30 cellular contexts compared by ENCODE assay signal in the genomic region with DNA sequence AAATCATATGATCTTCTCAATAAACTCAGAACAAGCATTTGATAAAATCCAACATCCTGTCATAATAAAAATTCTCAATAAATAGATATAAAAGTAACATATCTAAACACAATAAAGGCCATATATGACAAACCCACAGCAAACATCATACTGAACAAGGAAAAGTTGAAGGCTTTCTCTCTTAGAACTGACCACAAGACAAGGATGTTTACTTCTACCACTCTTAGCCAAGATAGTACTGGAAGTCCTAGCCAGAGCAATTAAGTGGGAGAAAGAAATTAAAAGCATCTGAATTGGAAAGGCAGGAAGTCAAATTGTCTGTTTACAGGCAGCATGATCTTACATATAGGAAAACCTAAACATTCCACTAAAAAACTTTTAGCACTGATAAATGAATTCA.
"Had no signal": no experiment of that assay in that cellular context is flagged by ENCODE, and none has a peak within 500 bp of the region (broad histone marks: within the 10 kb centered on the region; RNA-seq: fewer than 3 reads in every experiment).

No MANE protein-coding gene starts in this region.

- H3K4me3 ChIP-seq: adrenal gland, body of pancreas, breast epithelium had no signal

- H3K27ac ChIP-seq: adrenal gland, body of pancreas, brain microvascular endothelial cell, breast epithelium had no signal

- DNase-seq: activated B cell treated with CpG ODN at 0.5 μM for 24 hours; activated CD4-positive, alpha-beta memory T cell treated with anti-CD3 and anti-CD28 coated beads for 36 hours; activated CD4-positive, alpha-beta T cell treated with anti-CD3 and anti-CD28 coated beads for 4 hours; activated CD4-positive, alpha-beta T cell treated with anti-CD3 and anti-CD28 coated beads, Interleukin-2, amount 10 ng/mL, durations not matched to agents 24 days and 14 days; activated CD4-positive, alpha-beta T cell treated with anti-CD3 and anti-CD28 coated beads, Interleukin-2, amount 50 U/mL, for 1 hour; activated CD4-positive, alpha-beta T cell treated with anti-CD3 and anti-CD28 coated beads, Interleukin-2, amount 50 U/mL, for 4 hours; activated CD4-positive, CD25-positive, alpha-beta regulatory T cell treated with anti-CD3 and anti-CD28 coated beads, Interleukin-2, amount 50 U/mL, for 72 hours; activated CD8-positive, alpha-beta memory T cell treated with anti-CD3 and anti-CD28 coated beads, Interleukin-2, amount 50 U/mL, for 4 hours; activated CD8-positive, alpha-beta T cell treated with anti-CD3 and anti-CD28 coated beads for 36 hours; activated effector memory CD4-positive, alpha-beta T cell treated with anti-CD3 and anti-CD28 coated beads, Interleukin-2, amount 50 U/mL, for 16 hours; activated gamma-delta T cell treated with Interleukin-2 at 50 U/mL for 16 hours; activated naive CD4-positive, alpha-beta T cell; activated naive CD4-positive, alpha-beta T cell treated with anti-CD3 and anti-CD28 coated beads for 36 hours; activated naive CD4-positive, alpha-beta T cell treated with anti-CD3 and anti-CD28 coated beads, Interleukin-2, amount 50 U/mL, for 16 hours; activated naive CD8-positive, alpha-beta T cell treated with anti-CD3 and anti-CD28 coated beads for 36 hours; activated T-cell treated with anti-CD3 and anti-CD28 coated beads for 4 hours; activated T-cell treated with anti-CD3 and anti-CD28 coated beads, Interleukin-2, amount 50 U/mL, for 1 hour; activated T-cell treated with anti-CD3 and anti-CD28 coated beads, Interleukin-2, amount 50 U/mL, for 4 hours; activated T-cell treated with anti-CD3 and anti-CD28 coated beads, Interleukin-2, amount 50 U/mL, for 72 hours; adrenal gland; amniotic stem cell; aorta; body of pancreas; brain microvascular endothelial cell; central memory CD4-positive, alpha-beta T cell; T-helper 2 cell; T-helper 9 cell had no signal

- H3K36me3 ChIP-seq: adrenal gland, brain microvascular endothelial cell, breast epithelium had no signal

- H3K4me1 ChIP-seq: adrenal gland, body of pancreas, breast epithelium had no signal

- H3K9me3 ChIP-seq: adrenal gland, body of pancreas had no signal

- ATAC-seq: activated CD8-positive, alpha-beta T cell treated with anti-CD3 and anti-CD28 coated beads for 36 hours; activated naive CD4-positive, alpha-beta T cell treated with anti-CD3 and anti-CD28 coated beads, Interleukin-2, amount 50 U/mL, for 72 hours; activated T-cell treated with anti-CD3 and anti-CD28 coated beads, Interleukin-2, amount 50 U/mL, for 4 hours; activated T-cell treated with anti-CD3 and anti-CD28 coated beads, Interleukin-2, amount 50 U/mL, for 72 hours; activated T-helper 17 cell treated with anti-CD3 and anti-CD28 coated beads, Interleukin-2, amount 50 U/mL, for 72 hours; body of pancreas had no signal

- H3K27me3 ChIP-seq: adrenal gland, body of pancreas, brain microvascular endothelial cell, breast epithelium had no signal
